Comparison of ENCODE assay signal across 9 cellular contexts in genomic region chr17:35586569-35587073, GRCh38. TPM values are rescaled to one million over a fixed set of nuclear protein-coding genes. Genes with fewer than 3 reads are reported as not detected.
DNase-seq lines count a peak whose midpoint lies in the region; ATAC-seq and TF ChIP-seq lines count a peak whose summit lies in the region.
"Had no signal": no experiment of that assay in that cellular context is flagged by ENCODE, and none has a peak within 500 bp of the region (broad histone marks: within the 10 kb centered on the region; RNA-seq: fewer than 3 reads in every experiment).

No MANE protein-coding gene starts in this region.

- peak overlapping the region; percentile 75 for H3K4me3 ChIP-seq in BJ (ENCODE audit: low read depth, low read length)
- peak overlapping the region; percentile 89 for H3K4me3 ChIP-seq in iPS-20b (ENCODE audit: low read length)
- H3K4me3 ChIP-seq in suprapubic skin: peak overlapping the region; percentile 74

- no peaks in the 10 kb centered on the region for H3K36me3 ChIP-seq in BJ (ENCODE audit: control insufficient read depth, insufficient read depth, low read length)
- no peaks in the 10 kb centered on the region for H3K36me3 ChIP-seq in iPS-20b (ENCODE audit: insufficient read depth, low read depth, low read length)
- no peaks in the 10 kb centered on the region for H3K36me3 ChIP-seq in suprapubic skin

- peak overlapping the region; percentile 91; the same call in 1 of the 2 replicates for H3K9ac ChIP-seq in iPS-20b (ENCODE audit: low read depth, low read length)

- WGBS in suprapubic skin: 27% methylated on average over 7 of the region's 7 CpGs

- H3K9me3 ChIP-seq in iPS-20b (ENCODE audit: insufficient read depth, low read depth, low read length): no peaks in the 10 kb centered on the region
- no peaks in the 10 kb centered on the region for H3K9me3 ChIP-seq in suprapubic skin

- peaks cover 9 to 13% of the 10 kb centered on the region in 2 donors for H3K36me3 Mint-ChIP-seq in activated naive CD4-positive, alpha-beta T cell treated with anti-CD3 and anti-CD28 coated beads, Interleukin-2, amount 50 U/mL, for 72 hours

- peak overlapping the region; percentile 99 for H3K27ac Mint-ChIP-seq in activated naive CD4-positive, alpha-beta T cell treated with anti-CD3 and anti-CD28 coated beads, Interleukin-2, amount 50 U/mL, for 72 hours

- CTCF ChIA-PET in BJ (lab: Yijun Ruan, JAX): interaction anchor here (0.6 to 1.2 kb wide), 3 partner anchors 8 to 346 kb away, joined by 3 to 4 read pairs (median 3); partner anchors contain the start of gene PEX12

- H3K4me1 ChIP-seq in iPS-20b (ENCODE audit: insufficient read depth, low read length): 0 out of 2 replicates have a peak, but pooled peaks cover 3% of the 10 kb centered on the region
- H3K4me1 ChIP-seq in suprapubic skin: peaks cover 29% of the 10 kb centered on the region

- H3K27ac ChIP-seq in iPS-20b (ENCODE audit: low read length): peak overlapping the region; percentile 50
- peak overlapping the region; percentile 80 for H3K27ac ChIP-seq in suprapubic skin

- no peaks in the 10 kb centered on the region for H3K9me3 Mint-ChIP-seq in activated naive CD4-positive, alpha-beta T cell treated with anti-CD3 and anti-CD28 coated beads, Interleukin-2, amount 50 U/mL, for 72 hours

- H3K27me3 ChIP-seq in BJ (ENCODE audit: control insufficient read depth, insufficient read depth, low read length) (no peaks in the 10 kb centered on the region; the same call in 1 of the 2 replicates), iPS-20b (ENCODE audit: insufficient read depth, low read length) (0 out of 2 replicates have a peak, but pooled peaks cover 9% of the 10 kb centered on the region), suprapubic skin (no peaks in the 10 kb centered on the region)

- DNase-seq in BJ (ENCODE audit: low read depth) (no peak), suprapubic skin (ENCODE audit: low spot score in 2 of 2) (no peak), superior temporal gyrus (ENCODE audit: extremely low spot score) (no peak), HCEC 1CT (no peak)
- DNase-seq in activated naive CD4-positive, alpha-beta T cell treated with anti-CD3 and anti-CD28 coated beads, Interleukin-2, amount 50 U/mL, for 72 hours (ENCODE audit: low spot score in 2 of 2): no peak

- POLR2A ChIA-PET in BJ (lab: Charles Lee): no interaction called here

- TF ChIP-seq EP300 in suprapubic skin (IDR thresholded peaks at IDR 0.05): no peak

- no peak for TF ChIP-seq POLR2A in suprapubic skin (IDR thresholded peaks at IDR 0.05)

- ATAC-seq in HG02642 (IDR thresholded peaks at IDR 0.05; ENCODE audit: poor library complexity, unreplicated experiment) (peak; percentile 16), GM21390 (IDR thresholded peaks at IDR 0.05; ENCODE audit: unreplicated experiment) (no peak)
- peak; percentile 12 to 19 for ATAC-seq in activated naive CD4-positive, alpha-beta T cell treated with anti-CD3 and anti-CD28 coated beads, Interleukin-2, amount 50 U/mL, for 72 hours

- no peak for TF ChIP-seq CTCF in BJ (IDR thresholded peaks at IDR 0.05; ENCODE audit: insufficient read depth, low read depth, low read length)
- no peak for TF ChIP-seq CTCF in suprapubic skin (IDR thresholded peaks at IDR 0.05)

RNA-seq across cellular contexts. Expression of gene AP2B1, which starts 0.5 kb away (rescaled TPM):
- 122 and 151 TPM in 2 replicates for polyA plus RNA-seq in BJ (2011; rRNA removed)
- polyA minus RNA-seq in BJ (2011; rRNA and poly(A)+ RNA removed): 112 and 128 TPM in 2 replicates
- total RNA-seq in activated naive CD4-positive, alpha-beta T cell treated with anti-CD3 and anti-CD28 coated beads, Interleukin-2, amount 50 U/mL, for 72 hours: 100 to 1,000 TPM; 185 to 202 TPM
- total RNA-seq in suprapubic skin: 10 to 100 TPM; 41.3 to 50.0 (median 45.3) TPM

RNA-seq across cellular contexts. Expression of gene PEX12, which starts 8.2 kb away (rescaled TPM):
- polyA plus RNA-seq in BJ (2011; rRNA removed): 8.5 and 11.0 TPM in 2 replicates
- 5.5 and 7.3 TPM in 2 replicates for polyA minus RNA-seq in BJ (2011; rRNA and poly(A)+ RNA removed)
- total RNA-seq in activated naive CD4-positive, alpha-beta T cell treated with anti-CD3 and anti-CD28 coated beads, Interleukin-2, amount 50 U/mL, for 72 hours: 1 to 10 TPM; 5.1 to 5.6 TPM
- 1 to 10 TPM; 4.0 to 9.3 (median 5.7) TPM for total RNA-seq in suprapubic skin

RNA-seq across cellular contexts. Expression of gene SLFN14, which starts 26.0 kb away (rescaled TPM):
- not detected in 2 replicates for polyA plus RNA-seq in BJ (2011; rRNA removed)
- not detected in 2 replicates for polyA minus RNA-seq in BJ (2011; rRNA and poly(A)+ RNA removed)
- under 1 TPM in 1 of 2 donors, not detected in 1; 0.08 TPM for total RNA-seq in activated naive CD4-positive, alpha-beta T cell treated with anti-CD3 and anti-CD28 coated beads, Interleukin-2, amount 50 U/mL, for 72 hours
- total RNA-seq in suprapubic skin: not detected
- total RNA-seq: lung microvascular endothelial cell had no signal

RNA-seq across cellular contexts. Expression of gene SLFN12L, which starts 49.1 kb away (rescaled TPM):
- not detected in 2 replicates for polyA plus RNA-seq in BJ (2011; rRNA removed)
- not detected in 2 replicates for polyA minus RNA-seq in BJ (2011; rRNA and poly(A)+ RNA removed)
- 10 to 100 TPM; 33.7 to 43.2 TPM for total RNA-seq in activated naive CD4-positive, alpha-beta T cell treated with anti-CD3 and anti-CD28 coated beads, Interleukin-2, amount 50 U/mL, for 72 hours
- total RNA-seq in suprapubic skin: 1 to 10 TPM in 2 of 4 donors, under 1 TPM in 2; 0.39 to 1.6 (median 0.99) TPM
